13 cellular contexts compared by ENCODE assay signal in the genomic region with DNA sequence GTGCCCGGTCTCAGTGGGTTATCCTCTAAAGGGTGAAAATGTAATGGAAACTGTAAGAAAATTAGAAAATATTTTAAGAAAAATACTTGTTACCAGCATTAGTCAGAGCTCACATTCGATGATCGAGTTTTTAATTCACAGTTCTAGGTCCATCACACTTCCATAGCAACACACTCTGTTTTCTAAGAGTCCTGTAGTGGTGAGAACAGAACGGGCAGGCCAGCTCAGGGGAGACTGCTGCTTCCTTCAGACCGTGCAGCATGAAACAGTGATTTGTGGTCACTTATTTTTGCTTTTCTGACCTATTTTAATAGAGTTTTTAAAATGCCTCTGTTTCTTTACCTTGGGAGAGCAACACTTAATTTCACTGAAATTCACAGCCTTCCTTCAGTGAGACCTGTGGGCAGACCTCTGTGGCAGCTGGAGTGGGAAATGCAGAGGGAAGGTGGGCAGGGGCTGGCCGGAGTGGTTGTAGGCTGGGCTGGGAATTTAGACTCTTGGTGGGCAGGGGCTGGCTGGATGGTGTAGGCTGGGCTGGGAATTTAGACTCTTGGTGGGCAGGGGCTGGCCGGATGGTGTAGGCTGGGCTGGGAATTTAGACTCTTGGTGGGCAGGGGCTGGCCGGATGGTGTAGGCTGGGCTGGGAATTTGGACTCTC. TPM values are rescaled to one million over a fixed set of nuclear protein-coding genes. Genes with fewer than 3 reads are reported as not detected.
DNase-seq lines count a peak whose midpoint lies in the region; ATAC-seq, FAIRE-seq and TF ChIP-seq lines count a peak whose summit lies in the region.
"Had no signal": no experiment of that assay in that cellular context is flagged by ENCODE, and none has a peak within 500 bp of the region (broad histone marks: within the 10 kb centered on the region; RNA-seq: fewer than 3 reads in every experiment).

No MANE protein-coding gene starts in this region.

- ATAC-seq in activated naive CD8-positive, alpha-beta T cell treated with anti-CD3 and anti-CD28 coated beads, Interleukin-2, amount 50 U/mL, for 24 hours, result no peak
- no peak for ATAC-seq in naive thymus-derived CD4-positive, alpha-beta T cell

- no peaks in the 10 kb centered on the region for H3K27me3 ChIP-seq in H1 (replicated peaks in 1 of 4; ENCODE audit: control insufficient read depth in 3 of 4, extremely low read depth in 1 of 4, insufficient read depth in 3 of 4, low read length in 3 of 4)
- H3K27me3 ChIP-seq in naive thymus-derived CD4-positive, alpha-beta T cell (ENCODE audit: control insufficient read depth in 2 of 2, insufficient read depth in 2 of 2, low read length in 2 of 2), result no peaks in the 10 kb centered on the region

- no peaks in the 10 kb centered on the region for H3K9me3 Mint-ChIP-seq in activated naive CD8-positive, alpha-beta T cell (ENCODE audit: low read depth)
- no peaks in the 10 kb centered on the region for H3K9me3 Mint-ChIP-seq in activated naive CD8-positive, alpha-beta T cell treated with anti-CD3 and anti-CD28 coated beads, Interleukin-2, amount 50 U/mL, for 24 hours
- H3K9me3 Mint-ChIP-seq in naive thymus-derived CD4-positive, alpha-beta T cell, result no peaks in the 10 kb centered on the region
- no peaks in the 10 kb centered on the region for H3K9me3 Mint-ChIP-seq in immature natural killer cell

- peak overlapping the region; percentile 28 for H3K27ac Mint-ChIP-seq in activated naive CD8-positive, alpha-beta T cell
- H3K27ac Mint-ChIP-seq in activated naive CD8-positive, alpha-beta T cell treated with anti-CD3 and anti-CD28 coated beads, Interleukin-2, amount 50 U/mL, for 24 hours, result no peak overlapping the region
- H3K27ac Mint-ChIP-seq in naive thymus-derived CD4-positive, alpha-beta T cell, result peak overlapping the region in 5 of 9 donors; percentile 2 to 97 (median 48)
- no peak overlapping the region for H3K27ac Mint-ChIP-seq in immature natural killer cell

- no peak overlapping the region for H3K9ac ChIP-seq in H1 (replicated peaks in 1 of 4; ENCODE audit: extremely low read depth in 1 of 4, low read depth in 3 of 4, low read length in 3 of 4)

- no peak for DNase-seq in activated naive CD8-positive, alpha-beta T cell treated with anti-CD3 and anti-CD28 coated beads, Interleukin-2, amount 50 U/mL, for 24 hours
- DNase-seq in H1 (ENCODE audit: low read depth in 1 of 2, low spot score in 2 of 2) (no peak), urothelium cell line (ENCODE audit: low spot score) (no peak), Kasumi-1 (lab: John Stamatoyannopoulos, UW) (no peak), immature natural killer cell (no peak)
- DNase-seq in naive thymus-derived CD4-positive, alpha-beta T cell, result no peak
- DNase-seq in activated effector memory CD4-positive, alpha-beta T cell treated with anti-CD3 and anti-CD28 coated beads, Interleukin-2, amount 50 U/mL, for 16 hours, result no peak
- DNase-seq: EL, NCI-H2081, small intestine, T-helper 9 cell had no signal

- no peak overlapping the region for H3K56ac ChIP-seq in H1 (replicated peaks; ENCODE audit: insufficient read length, low read depth, low read length)

- POLR2A ChIA-PET in H1 (lab: Charles Lee; ENCODE audit: partially characterized antibody), result interaction anchor here (1.2 to 1.8 kb wide), 2 partner anchors 32 to 44 kb away, joined by 3 read pairs; no protein-coding TSS in a partner anchor
- POLR2A ChIA-PET in naive thymus-derived CD4-positive, alpha-beta T cell (lab: Charles Lee), result interaction anchor here (0.8 to 4.7 kb wide), 3 partner anchors 16 to 45 kb away, joined by 3 to 36 read pairs (median 30); no protein-coding TSS in a partner anchor

- TF ChIP-seq RAD21 in H1 (IDR thresholded peaks at IDR 0.05 in 1 of 2, conservative IDR thresholded peaks at IDR 0.05 in 1 of 2; ENCODE audit: low read depth in 2 of 2, low read length in 2 of 2), result no peak

- peaks cover 30 to 96% of the 10 kb centered on the region in 2 experiments for H3K79me2 ChIP-seq in H1 (ENCODE audit: control insufficient read depth in 1 of 2, insufficient read depth in 2 of 2, low read length in 2 of 2)

- H3K27me3 Mint-ChIP-seq in activated naive CD8-positive, alpha-beta T cell, result no peaks in the 10 kb centered on the region
- no peaks in the 10 kb centered on the region for H3K27me3 Mint-ChIP-seq in activated naive CD8-positive, alpha-beta T cell treated with anti-CD3 and anti-CD28 coated beads, Interleukin-2, amount 50 U/mL, for 24 hours
- H3K27me3 Mint-ChIP-seq in naive thymus-derived CD4-positive, alpha-beta T cell, result no peaks in the 10 kb centered on the region
- peaks cover 2 to 4% (median 3%) of the 10 kb centered on the region in 3 donors for H3K27me3 Mint-ChIP-seq in immature natural killer cell (ENCODE audit: low read depth in 3 of 3)

- H3K4me1 ChIP-seq in H1 (replicated peaks in 1 of 4; ENCODE audit: control insufficient read depth in 3 of 4, insufficient read depth in 4 of 4, low read length in 3 of 4), result peaks cover 0 to 13% (median 5%) of the 10 kb centered on the region in 4 experiments; a peak in 6 of 7 replicates
- H3K4me1 ChIP-seq in naive thymus-derived CD4-positive, alpha-beta T cell (ENCODE audit: control insufficient read depth in 2 of 2, insufficient read depth in 2 of 2, low read length in 2 of 2), result peaks cover 23 to 36% of the 10 kb centered on the region in 2 donors

- no peak for TF ChIP-seq CTCF in H1 (IDR thresholded peaks at IDR 0.05; ENCODE audit: control extremely low read depth in 1 of 3, insufficient read depth in 1 of 3, low read depth in 1 of 3, low read length in 3 of 3)

- H2BK12ac ChIP-seq in H1 (ENCODE audit: low read depth, low read length), result no peak overlapping the region

- no peak overlapping the region for H2BK20ac ChIP-seq in H1 (ENCODE audit: low read length)

- H3K4me3 ChIP-seq in H1 (ENCODE audit: extremely low read depth in 1 of 4, insufficient read depth in 2 of 4, low read depth in 3 of 4, low read length in 4 of 4), result no peak overlapping the region
- no peak overlapping the region for H3K4me3 ChIP-seq in naive thymus-derived CD4-positive, alpha-beta T cell (ENCODE audit: low read length)

- intact Hi-C loops in naive thymus-derived CD4-positive, alpha-beta T cell (cut with micrococcal nuclease), result loop anchor here (5.0 to 10.0 kb wide), 3 partner anchors 89 to 231 kb away; no protein-coding TSS in a partner anchor

- no peak overlapping the region for H2BK5ac ChIP-seq in H1 (ENCODE audit: low read depth, low read length)

- no peak overlapping the region for H3K27ac ChIP-seq in H1 (ENCODE audit: low read depth, low read length)
- no peak overlapping the region for H3K27ac ChIP-seq in naive thymus-derived CD4-positive, alpha-beta T cell (ENCODE audit: low read depth, low read length)

- H3K4ac ChIP-seq in H1 (replicated peaks; ENCODE audit: insufficient read length, low read depth, low read length), result no peak overlapping the region

- no peak for TF ChIP-seq POLR2A in H1 (IDR thresholded peaks at IDR 0.05; ENCODE audit: control extremely low read depth in 1 of 2, low read depth in 2 of 2, low read length in 2 of 2)

- FAIRE-seq in H1 (lab: Jason Lieb, UNC) (no peak), urothelium cell line (lab: Jason Lieb, UNC) (peak; percentile 53)
- FAIRE-seq: colon, small intestine had no signal

- no peak for TF ChIP-seq EP300 in H1 (IDR thresholded peaks at IDR 0.05; ENCODE audit: borderline replicate concordance in 1 of 2, low read depth in 2 of 2, low read length in 2 of 2)

- no peak overlapping the region for H3K4me3 Mint-ChIP-seq in activated naive CD8-positive, alpha-beta T cell
- H3K4me3 Mint-ChIP-seq in activated naive CD8-positive, alpha-beta T cell treated with anti-CD3 and anti-CD28 coated beads, Interleukin-2, amount 50 U/mL, for 24 hours, result no peak overlapping the region
- H3K4me3 Mint-ChIP-seq in naive thymus-derived CD4-positive, alpha-beta T cell, result peak overlapping the region in 1 of 10 donors; percentile 31
- no peak overlapping the region for H3K4me3 Mint-ChIP-seq in immature natural killer cell

- H4K20me1 ChIP-seq in H1 (replicated peaks in 1 of 2; ENCODE audit: control insufficient read depth in 1 of 2, insufficient read depth in 2 of 2, low read length in 2 of 2), result peaks cover 37 to 44% of the 10 kb centered on the region in 2 experiments

- WGBS in H1 (ENCODE audit: extremely low coverage in 1 of 2, insufficient coverage in 1 of 2, insufficient read length in 1 of 2, insufficient replicate concordance in 2 of 2, low coverage in 1 of 2, low lambda C conversion rate in 2 of 2, missing lambda C conversion rate in 1 of 2), 2 experiments, result 91% methylated on average over 8 of the region's 8 CpGs; no CpG with 5 or more reads in 1 of the 2 experiments

- H4K91ac ChIP-seq in H1 (replicated peaks; ENCODE audit: insufficient read length, low read length), result no peak overlapping the region

- no peak overlapping the region for H4K5ac ChIP-seq in H1 (ENCODE audit: insufficient read length, low read depth, low read length)

- H4K8ac ChIP-seq in H1 (ENCODE audit: extremely low read depth, insufficient read depth, low read length), result peak overlapping the region; percentile 57; the same call in 1 of the 2 replicates

- peaks cover 0 to 2% (median under 1%) of the 10 kb centered on the region in 4 experiments; a peak in 5 of 8 replicates for H3K36me3 ChIP-seq in H1 (ENCODE audit: control insufficient read depth in 2 of 4, insufficient read depth in 4 of 4, low read length in 3 of 4)
- peaks cover 0 to 28% (median 0%) of the 10 kb centered on the region in 3 experiments for H3K36me3 ChIP-seq in naive thymus-derived CD4-positive, alpha-beta T cell (ENCODE audit: control insufficient read depth in 2 of 3, insufficient read depth in 3 of 3, low read length in 3 of 3)

- no peak overlapping the region for H2AFZ ChIP-seq in H1 (ENCODE audit: low read length)

- no peak overlapping the region for H3K23ac ChIP-seq in H1 (ENCODE audit: insufficient read length)

- no peak overlapping the region for H3K4me2 ChIP-seq in H1 (ENCODE audit: insufficient read depth in 1 of 2, low read depth in 2 of 2, low read length in 2 of 2)

- peaks cover 26% of the 10 kb centered on the region for H3K79me1 ChIP-seq in H1 (ENCODE audit: low read depth, low read length)

- peaks cover 4% of the 10 kb centered on the region for H3K36me3 Mint-ChIP-seq in activated naive CD8-positive, alpha-beta T cell
- peaks cover 14% of the 10 kb centered on the region for H3K36me3 Mint-ChIP-seq in activated naive CD8-positive, alpha-beta T cell treated with anti-CD3 and anti-CD28 coated beads, Interleukin-2, amount 50 U/mL, for 24 hours (ENCODE audit: low read depth)
- peaks cover 0 to 20% (median 5%) of the 10 kb centered on the region in 5 donors for H3K36me3 Mint-ChIP-seq in naive thymus-derived CD4-positive, alpha-beta T cell
- H3K36me3 Mint-ChIP-seq in immature natural killer cell, result peaks cover 0 to 7% (median 4%) of the 10 kb centered on the region in 3 donors

- no peak overlapping the region for H3K14ac ChIP-seq in H1 (ENCODE audit: insufficient read length)

- H3K18ac ChIP-seq in H1 (ENCODE audit: extremely low read depth, low read length), result no peak overlapping the region

- H3K4me1 Mint-ChIP-seq in activated naive CD8-positive, alpha-beta T cell (ENCODE audit: low read depth), result peaks cover 55% of the 10 kb centered on the region
- H3K4me1 Mint-ChIP-seq in activated naive CD8-positive, alpha-beta T cell treated with anti-CD3 and anti-CD28 coated beads, Interleukin-2, amount 50 U/mL, for 24 hours, result peaks cover 60% of the 10 kb centered on the region
- peaks cover 38 to 66% (median 55%) of the 10 kb centered on the region in 7 donors for H3K4me1 Mint-ChIP-seq in naive thymus-derived CD4-positive, alpha-beta T cell
- H3K4me1 Mint-ChIP-seq in immature natural killer cell, result peaks cover 34 to 44% of the 10 kb centered on the region in 2 donors

- no peak overlapping the region for H2BK120ac ChIP-seq in H1 (replicated peaks; ENCODE audit: low read depth, low read length)

- H2BK15ac ChIP-seq in H1 (ENCODE audit: low read length), result no peak overlapping the region

- H3K9me3 ChIP-seq in H1 (ENCODE audit: insufficient read depth in 2 of 2, low read depth in 1 of 2, low read length in 1 of 2), result no peaks in the 10 kb centered on the region
- H3K9me3 ChIP-seq in naive thymus-derived CD4-positive, alpha-beta T cell (ENCODE audit: control insufficient read depth in 2 of 3, low read length in 3 of 3), result no peaks in the 10 kb centered on the region

- H3K23me2 ChIP-seq in H1 (ENCODE audit: low read depth, low read length), result no peaks in the 10 kb centered on the region

- H2AK5ac ChIP-seq in H1 (ENCODE audit: low read depth, low read length), result no peak overlapping the region

- CTCF ChIA-PET in H1 (lab: Charles Lee; ENCODE audit: partially characterized antibody), result interaction anchor here (0.7 to 2.2 kb wide), 3 partner anchors 11 to 45 kb away, joined by 3 to 6 read pairs (median 4); no protein-coding TSS in a partner anchor
- CTCF ChIA-PET in naive thymus-derived CD4-positive, alpha-beta T cell (lab: Charles Lee), result interaction anchor here (2.3 kb wide), 1 partner anchor 47 kb away, joined by 5 read pairs; no protein-coding TSS in a partner anchor

RNA-seq across cellular contexts. Expression of gene SUN1, which starts 1.5 kb away (rescaled TPM):
- 105 and 108 TPM in 2 replicates for total RNA-seq in H1 (2021; fragmentation: NEBNext Ultra II Directional; extraction: Animal tissue kit (Norgen Biotek cat#: 25700))
- polyA plus RNA-seq in H1 (2011; rRNA removed) (158 and 324 TPM in 2 replicates), immature natural killer cell (10 to 100 TPM; 19.3 to 31.5 (median 19.8) TPM)
- 235 TPM for polyA plus RNA-seq in H1 (2011; cell fraction: cytosol; rRNA removed)
- 512 TPM for polyA plus RNA-seq in H1 (2011; cell fraction: nucleus; rRNA removed)
- 69.8 to 110 TPM (median 95.7 TPM) in 4 replicates for polyA plus RNA-seq in H1 (2012, experiment 1 of 2)
- polyA plus RNA-seq in H1 (2012, experiment 2 of 2), result 31.4 TPM
- 110 TPM for polyA plus RNA-seq in H1 (2013, experiment 1 of 2)
- polyA plus RNA-seq in H1 (2013, experiment 2 of 2), result 106 TPM
- polyA minus RNA-seq in H1 (2011; rRNA and poly(A)+ RNA removed), result 149 and 180 TPM in 2 replicates
- polyA minus RNA-seq in H1 (2011; cell fraction: cytosol; rRNA and poly(A)+ RNA removed), result 83.6 TPM
- polyA minus RNA-seq in H1 (2011; cell fraction: nucleus; rRNA and poly(A)+ RNA removed), result 211 TPM
- 100 to 1,000 TPM in 3 of 5 experiments, 10 to 100 TPM in 2; 58.4 to 254 (median 114) TPM for total RNA-seq in naive thymus-derived CD4-positive, alpha-beta T cell
- polyA plus RNA-seq in naive thymus-derived CD4-positive, alpha-beta T cell, result 10 to 100 TPM; 39.4 to 69.0 TPM

RNA-seq across cellular contexts. Expression of gene GET4, which starts 42.6 kb away (rescaled TPM):
- 52.1 and 56.7 TPM in 2 replicates for total RNA-seq in H1 (2021; fragmentation: NEBNext Ultra II Directional; extraction: Animal tissue kit (Norgen Biotek cat#: 25700))
- polyA plus RNA-seq in H1 (2011; rRNA removed), result 74.1 and 95.0 TPM in 2 replicates
- 73.5 TPM for polyA plus RNA-seq in H1 (2011; cell fraction: cytosol; rRNA removed)
- 137 TPM for polyA plus RNA-seq in H1 (2011; cell fraction: nucleus; rRNA removed)
- 42.9 to 72.1 TPM (median 69.9 TPM) in 4 replicates for polyA plus RNA-seq in H1 (2012, experiment 1 of 2)
- polyA plus RNA-seq in H1 (2012, experiment 2 of 2), result 52.9 TPM
- polyA plus RNA-seq in H1 (2013, experiment 1 of 2), result 40.9 TPM
- polyA plus RNA-seq in H1 (2013, experiment 2 of 2), result 40.1 TPM
- polyA minus RNA-seq in H1 (2011; rRNA and poly(A)+ RNA removed), result 17.7 and 19.3 TPM in 2 replicates
- 28.7 TPM for polyA minus RNA-seq in H1 (2011; cell fraction: cytosol; rRNA and poly(A)+ RNA removed)
- 22.5 TPM for polyA minus RNA-seq in H1 (2011; cell fraction: nucleus; rRNA and poly(A)+ RNA removed)
- total RNA-seq in naive thymus-derived CD4-positive, alpha-beta T cell, result 10 to 100 TPM; 42.6 to 82.1 (median 52.6) TPM
- polyA plus RNA-seq in naive thymus-derived CD4-positive, alpha-beta T cell, result 10 to 100 TPM; 20.5 to 38.6 TPM
- polyA plus RNA-seq in immature natural killer cell, result 10 to 100 TPM; 25.3 to 35.6 (median 25.5) TPM

Comparison
In these comparisons a context has a peak if more than half of its experiments do, and no peak if none do; other contexts are left out.
1. H3K27ac Mint-ChIP-seq: peak in activated naive CD8-positive, alpha-beta T cell (single experiment) and naive thymus-derived CD4-positive, alpha-beta T cell (5 of 9); none in activated naive CD8-positive, alpha-beta T cell treated with anti-CD3 and anti-CD28 coated beads, Interleukin-2, amount 50 U/mL, for 24 hours (single experiment) and immature natural killer cell (0 of 6).